Comparison of ENCODE assay signal across 10 cellular contexts in the genomic region with DNA sequence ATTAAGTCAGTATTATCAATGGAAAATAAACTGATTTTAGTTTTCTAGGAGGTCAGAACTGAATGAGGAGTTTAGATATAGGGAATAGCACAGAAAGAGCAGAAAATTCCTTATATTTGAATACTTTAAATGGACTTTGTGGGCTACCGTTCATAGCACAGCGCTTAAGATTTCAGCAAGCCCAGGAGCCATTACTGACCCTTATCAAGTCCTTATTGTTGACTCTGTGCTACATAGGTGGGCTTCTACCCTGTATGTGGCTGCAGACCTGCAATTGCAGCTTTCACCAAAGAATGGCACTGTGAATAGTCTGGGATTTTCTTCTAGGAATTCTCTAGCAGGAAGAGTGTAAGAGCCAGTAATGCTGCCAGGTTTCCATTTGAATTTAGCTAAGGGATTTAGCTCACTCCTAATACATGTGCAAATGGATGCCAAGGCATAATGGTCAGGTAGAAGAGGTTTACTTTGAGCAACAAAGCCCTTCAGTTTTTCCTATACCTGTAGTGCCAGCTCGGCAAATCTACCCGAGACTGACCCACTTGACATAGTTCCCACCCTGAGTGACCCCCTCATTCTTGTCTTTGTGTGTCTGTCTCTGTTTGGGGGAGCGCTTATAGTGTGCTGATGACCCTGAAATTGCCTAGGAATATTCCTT. TPM values are rescaled to one million over a fixed set of nuclear protein-coding genes. Genes with fewer than 3 reads are reported as not detected.
DNase-seq lines count a peak whose midpoint lies in the region; ATAC-seq and TF ChIP-seq lines count a peak whose summit lies in the region.
"Had no signal": no experiment of that assay in that cellular context is flagged by ENCODE, and none has a peak within 500 bp of the region (broad histone marks: within the 10 kb centered on the region; RNA-seq: fewer than 3 reads in every experiment).

No MANE protein-coding gene starts in this region.

- TF ChIP-seq EP300 in suprapubic skin (IDR thresholded peaks at IDR 0.05), result no peak

- H3K9me3 ChIP-seq in suprapubic skin, result no peaks in the 10 kb centered on the region
- no peaks in the 10 kb centered on the region for H3K9me3 ChIP-seq in ascending aorta
- no peaks in the 10 kb centered on the region for H3K9me3 ChIP-seq in psoas muscle
- H3K9me3 ChIP-seq: testis had no signal

- ATAC-seq in foreskin keratinocyte (no peak), HG03095 (IDR thresholded peaks at IDR 0.05; ENCODE audit: unreplicated experiment) (no peak), HG02623 (IDR thresholded peaks at IDR 0.05; ENCODE audit: unreplicated experiment) (no peak), psoas muscle (no peak)

- TF ChIP-seq CTCF in VCaP (conservative IDR thresholded peaks at IDR 0.05) (no peak), foreskin keratinocyte (conservative IDR thresholded peaks at IDR 0.05) (no peak), suprapubic skin (IDR thresholded peaks at IDR 0.05) (no peak), ascending aorta (IDR thresholded peaks at IDR 0.05) (no peak), psoas muscle (IDR thresholded peaks at IDR 0.05) (no peak)

- H3K36me3 ChIP-seq in suprapubic skin, result peaks cover 28% of the 10 kb centered on the region
- H3K36me3 ChIP-seq in ascending aorta, result peaks cover 61 to 68% of the 10 kb centered on the region in 2 donors
- peaks cover 0 to 20% of the 10 kb centered on the region in 2 donors for H3K36me3 ChIP-seq in psoas muscle (ENCODE audit: insufficient read depth in 1 of 2, low read depth in 1 of 2)

- intact Hi-C loops in ascending aorta (cut with DNase I) (no loop called here), psoas muscle (cut with DNase I) (loop anchor here (2.0 to 5.0 kb wide), 2 partner anchors 44 to 105 kb away; partner anchors contain the start of genes CFAP68 (in 1 of the 2) and FDXACB1 (in 1 of the 2))

- DNase-seq in foreskin keratinocyte (no peak), medulla oblongata (ENCODE audit: extremely low spot score) (peak; percentile 48), suprapubic skin (ENCODE audit: low spot score in 2 of 2) (no peak), ascending aorta (ENCODE audit: low spot score in 2 of 2) (no peak), psoas muscle (no peak)
- DNase-seq: NCI-H1694 treated with DMSO at 0.1 percent for 48 hours had no signal

- 76% methylated on average over 5 of the region's 5 CpGs for WGBS in suprapubic skin
- WGBS in psoas muscle, 3 donors, result 74 to 78% (median 76%) methylated on average over 5 of the region's 5 CpGs

- H3K27me3 ChIP-seq in foreskin keratinocyte (no peaks in the 10 kb centered on the region), suprapubic skin (no peaks in the 10 kb centered on the region), ascending aorta (no peaks in the 10 kb centered on the region), psoas muscle (ENCODE audit: insufficient read depth in 3 of 3, low read length in 2 of 3) (no peaks in the 10 kb centered on the region)
- H3K27me3 ChIP-seq: testis had no signal

- H3K27ac ChIP-seq in VCaP (peak overlapping the region; percentile 74), foreskin keratinocyte (peak overlapping the region; percentile 37), suprapubic skin (peak overlapping the region; percentile 83), ascending aorta (no peak overlapping the region), psoas muscle (no peak overlapping the region)
- H3K27ac ChIP-seq: testis had no signal

- peaks cover 18% of the 10 kb centered on the region for H3K4me1 ChIP-seq in foreskin keratinocyte
- peaks cover 38% of the 10 kb centered on the region for H3K4me1 ChIP-seq in suprapubic skin
- peaks cover 3 to 17% of the 10 kb centered on the region in 2 donors for H3K4me1 ChIP-seq in ascending aorta
- H3K4me1 ChIP-seq in psoas muscle, result peaks cover 26% of the 10 kb centered on the region
- H3K4me1 ChIP-seq: testis had no signal

- peak overlapping the region; percentile 29 for H3K4me3 ChIP-seq in suprapubic skin
- H3K4me3 ChIP-seq in ascending aorta, result no peak overlapping the region
- H3K4me3 ChIP-seq in psoas muscle, result no peak overlapping the region
- H3K4me3 ChIP-seq: testis had no signal

- no peak for TF ChIP-seq POLR2A in suprapubic skin (IDR thresholded peaks at IDR 0.05)

RNA-seq across cellular contexts. Expression of gene DLAT, which starts 42.5 kb away (rescaled TPM):
- total RNA-seq in foreskin keratinocyte, result 48.4 and 50.7 TPM in 2 replicates
- polyA plus RNA-seq in foreskin keratinocyte, result 13.9 and 17.4 TPM in 2 replicates
- total RNA-seq in suprapubic skin, result 10 to 100 TPM; 16.0 to 32.5 (median 24.4) TPM
- total RNA-seq in ascending aorta, result 21.3 TPM
- 100 to 1,000 TPM in 1 of 4 donors, 10 to 100 TPM in 3; 61.2 to 167 (median 87.7) TPM for total RNA-seq in psoas muscle
- 10 to 100 TPM; 49.8 to 96.8 (median 56.7) TPM for polyA plus RNA-seq in psoas muscle

RNA-seq across cellular contexts. Expression of gene DIXDC1, which starts 45.5 kb away (rescaled TPM):
- total RNA-seq in foreskin keratinocyte, result 4.7 and 7.3 TPM in 2 replicates
- polyA plus RNA-seq in foreskin keratinocyte, result 1.3 TPM in 2 replicates
- 10 to 100 TPM; 11.8 to 20.9 (median 13.1) TPM for total RNA-seq in suprapubic skin
- total RNA-seq in ascending aorta, result 48.9 TPM
- 10 to 100 TPM in 2 of 4 donors, 1 to 10 TPM in 2; 4.5 to 12.9 (median 9.6) TPM for total RNA-seq in psoas muscle
- 1 to 10 TPM; 1.4 to 4.9 (median 2.6) TPM for polyA plus RNA-seq in psoas muscle

Comparison
In these comparisons a context has a peak if more than half of its experiments do, and no peak if none do; other contexts are left out.
1. H3K27ac ChIP-seq: peak in VCaP (single experiment), foreskin keratinocyte (single experiment) and suprapubic skin (single experiment); none in ascending aorta (0 of 2) and psoas muscle (single experiment).